1 cellular context compared by ENCODE assay signal in the genomic region with DNA sequence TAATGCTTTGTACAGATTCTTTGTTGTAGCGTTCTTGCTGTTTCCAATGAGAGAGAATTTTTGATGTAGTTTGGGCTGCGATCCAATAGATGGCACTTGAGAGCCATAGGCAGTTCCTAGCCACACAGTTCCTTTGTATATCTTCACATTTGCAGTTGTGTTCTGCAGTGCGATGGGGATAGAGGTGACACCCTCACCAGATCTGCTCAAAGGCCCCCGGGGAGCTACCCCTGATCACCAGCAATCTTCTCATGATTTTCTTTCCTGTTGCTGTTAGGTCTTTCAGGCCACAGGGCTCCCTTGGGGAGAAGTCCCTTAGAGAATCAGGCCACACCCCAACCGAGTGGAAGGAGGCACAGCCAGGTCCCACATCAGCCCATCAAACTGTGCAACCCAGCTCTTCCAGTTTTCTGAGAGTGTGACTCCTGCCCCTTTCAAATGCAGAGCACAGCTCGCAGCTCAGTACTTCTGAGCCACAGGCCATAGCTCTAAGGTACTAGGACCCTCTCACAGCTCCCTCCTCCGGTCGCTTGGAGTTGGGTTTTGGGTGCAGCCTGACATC.
TF ChIP-seq lines count a peak whose summit lies in the region.

No MANE protein-coding gene starts in this region.

TF ChIP-seq in A549, 52 proteins besides CTCF, POLR2A, EP300 and RAD21 (continued from another document):
- TF ChIP-seq MYC (IDR thresholded peaks at IDR 0.05; ENCODE audit: borderline replicate concordance, low read length) = no peak
- TF ChIP-seq, protein P1, sequence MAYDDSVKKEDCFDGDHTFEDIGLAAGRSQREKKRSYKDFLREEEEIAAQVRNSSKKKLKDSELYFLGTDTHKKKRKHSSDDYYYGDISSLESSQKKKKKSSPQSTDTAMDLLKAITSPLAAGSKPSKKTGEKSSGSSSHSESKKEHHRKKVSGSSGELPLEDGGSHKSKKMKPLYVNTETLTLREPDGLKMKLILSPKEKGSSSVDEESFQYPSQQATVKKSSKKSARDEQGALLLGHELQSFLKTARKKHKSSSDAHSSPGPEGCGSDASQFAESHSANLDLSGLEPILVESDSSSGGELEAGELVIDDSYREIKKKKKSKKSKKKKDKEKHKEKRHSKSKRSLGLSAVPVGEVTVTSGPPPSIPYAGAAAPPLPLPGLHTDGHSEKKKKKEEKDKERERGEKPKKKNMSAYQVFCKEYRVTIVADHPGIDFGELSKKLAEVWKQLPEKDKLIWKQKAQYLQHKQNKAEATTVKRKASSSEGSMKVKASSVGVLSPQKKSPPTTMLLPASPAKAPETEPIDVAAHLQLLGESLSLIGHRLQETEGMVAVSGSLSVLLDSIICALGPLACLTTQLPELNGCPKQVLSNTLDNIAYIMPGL (CRISPR knock-in tag; IDR thresholded peaks at IDR 0.05; ENCODE audit: borderline replicate concordance) = no peak
- TF ChIP-seq EHF (CRISPR knock-in tag; IDR thresholded peaks at IDR 0.05) = no peak
